9 cellular contexts compared by ENCODE assay signal in genomic region chr20:6053776-6054688, GRCh38. TPM values are rescaled to one million over a fixed set of nuclear protein-coding genes. Genes with fewer than 3 reads are reported as not detected.
DNase-seq lines count a peak whose midpoint lies in the region; ATAC-seq, FAIRE-seq and TF ChIP-seq lines count a peak whose summit lies in the region.
"Had no signal": no experiment of that assay in that cellular context is flagged by ENCODE, and none has a peak within 500 bp of the region (broad histone marks: within the 10 kb centered on the region; RNA-seq: fewer than 3 reads in every experiment).

Gene LRRN4 (minus strand): TSS chr20:6054060. CDS start chr20:6052799, 1,261 bp downstream.

- ATAC-seq in K562: no peak; the same call in 2 of the 3 replicates
- ATAC-seq in naive thymus-derived CD8-positive, alpha-beta T cell: no peak
- no peak for ATAC-seq in T-helper 17 cell

- H3K4me2 ChIP-seq in K562 (ENCODE audit: insufficient read depth, low read length): no peak within 1 kb of the TSS

- no peaks in the 10 kb centered on the region for H3K9me1 ChIP-seq in K562 (ENCODE audit: control insufficient read depth, insufficient read depth, low read length)

- H3K27ac Mint-ChIP-seq in naive thymus-derived CD8-positive, alpha-beta T cell: no peak within 1 kb of the TSS
- H3K27ac Mint-ChIP-seq in T-helper 17 cell: no peak within 1 kb of the TSS

- H3K4me1 ChIP-seq in ES-I3 (ENCODE audit: insufficient read depth, low read length) (peaks cover 6% of the 10 kb centered on the region; the same call in 1 of the 2 replicates), K562 (replicated peaks in 1 of 2; ENCODE audit: control insufficient read depth in 2 of 2, insufficient read depth in 2 of 2, low read length in 2 of 2) (peaks cover 7 to 12% of the 10 kb centered on the region in 2 experiments)

- H3K9me3 ChIP-seq in ES-I3 (ENCODE audit: control insufficient read depth, insufficient read depth, low read length) (no peaks in the 10 kb centered on the region), K562 (replicated peaks; ENCODE audit: control insufficient read depth, insufficient read depth, low read depth, low read length) (no peaks in the 10 kb centered on the region), T-helper 17 cell (ENCODE audit: control insufficient read depth, low read length, poor library complexity, severe bottlenecking) (no peaks in the 10 kb centered on the region)

- POLR2A ChIA-PET in K562 (lab: Yijun Ruan, JAX): no interaction called here
- POLR2A ChIA-PET in naive thymus-derived CD8-positive, alpha-beta T cell (lab: Charles Lee): no interaction called here

- H3K36me3 ChIP-seq in ES-I3 (ENCODE audit: insufficient read depth, low read length) (no peaks in the 10 kb centered on the region), K562 (ENCODE audit: control insufficient read depth, insufficient read depth, low read length) (no peaks in the 10 kb centered on the region)

- H4K20me1 ChIP-seq in K562 (replicated peaks; ENCODE audit: control insufficient read depth, insufficient read depth, low read length): no peaks in the 10 kb centered on the region

- TF ChIP-seq POLR2A in K562 (conservative IDR thresholded peaks at IDR 0.05): no peak

- H3K27me3 ChIP-seq in K562 (ENCODE audit: control insufficient read depth in 2 of 2, insufficient read depth in 2 of 2, low read length in 2 of 2): no peaks in the 10 kb centered on the region

- H3K9me3 Mint-ChIP-seq in naive thymus-derived CD8-positive, alpha-beta T cell: no peaks in the 10 kb centered on the region

- H3K4me3 Mint-ChIP-seq in naive thymus-derived CD8-positive, alpha-beta T cell: peak within 1 kb of the TSS in 6 of 10 donors; percentile 33 to 70 (median 58)
- no peak within 1 kb of the TSS for H3K4me3 Mint-ChIP-seq in T-helper 17 cell

- no peak within 1 kb of the TSS for H3K4me3 ChIP-seq in K562

- BruUV-seq in K562 (replicated peaks; lab: Mats Ljungman, UMichigan): no TSS peak

- in situ Hi-C loops in K562 (cut with MboI): no loop called here

- peak within 1 kb of the TSS; percentile 45; the same call in 1 of the 2 replicates for H2AFZ ChIP-seq in K562 (ENCODE audit: low read depth, low read length)

- 56% methylated on average over 11 of the region's 13 CpGs for WGBS in K562 (ENCODE audit: insufficient coverage, low coverage, missing lambda C conversion rate)

- TF ChIP-seq RAD21 in K562 (CRISPR knock-in tag; conservative IDR thresholded peaks at IDR 0.05 in 1 of 2, IDR thresholded peaks at IDR 0.05 in 1 of 2): no peak

- H3K9ac ChIP-seq in ES-I3 (ENCODE audit: low read depth, low read length): peak within 1 kb of the TSS; percentile 60; the same call in 1 of the 2 replicates
- H3K9ac ChIP-seq in K562 (ENCODE audit: insufficient read depth in 1 of 2, low read depth in 2 of 2, low read length in 2 of 2): no peak within 1 kb of the TSS

- CTCF ChIA-PET in K562 (lab: Yijun Ruan, JAX; ENCODE audit: low intra/inter-chr PET ratio): no interaction called here

- no peak for FAIRE-seq in K562 (lab: Jason Lieb, UNC)

- H3K4me1 Mint-ChIP-seq in naive thymus-derived CD8-positive, alpha-beta T cell: peaks cover 3 to 17% (median 9%) of the 10 kb centered on the region in 4 donors
- H3K4me1 Mint-ChIP-seq in T-helper 17 cell: peaks cover 3% of the 10 kb centered on the region

- intact Hi-C loops in K562 (cut with micrococcal nuclease): no loop called here

- no peaks in the 10 kb centered on the region for H3K79me2 ChIP-seq in K562 (ENCODE audit: control insufficient read depth, insufficient read depth, low read length)

- peaks cover 13 to 67% (median 37%) of the 10 kb centered on the region in 5 donors for H3K27me3 Mint-ChIP-seq in naive thymus-derived CD8-positive, alpha-beta T cell
- peaks cover 68% of the 10 kb centered on the region for H3K27me3 Mint-ChIP-seq in T-helper 17 cell

- no peak within 1 kb of the TSS for H3K27ac ChIP-seq in K562 (ENCODE audit: extremely low read depth, low read depth, low read length)

- TF ChIP-seq CTCF in K562 (IDR thresholded peaks at IDR 0.05 in 2 of 3, conservative IDR thresholded peaks at IDR 0.05 in 1 of 3; ENCODE audit: insufficient read depth in 2 of 3, low read depth in 1 of 3, low read length in 3 of 3): no peak

- peaks cover 0 to 3% (median 0%) of the 10 kb centered on the region in 3 donors for H3K36me3 Mint-ChIP-seq in naive thymus-derived CD8-positive, alpha-beta T cell
- no peaks in the 10 kb centered on the region for H3K36me3 Mint-ChIP-seq in T-helper 17 cell (ENCODE audit: low read depth)

- TF ChIP-seq EP300 in K562 (IDR thresholded peaks at IDR 0.05; ENCODE audit: low read length): no peak

- DNase-seq in NCI-H146 treated with DMSO at 0.1 percent for 48 hours (lab: John Stamatoyannopoulos, UW; ENCODE audit: unreplicated experiment): peak; percentile 75
- no peak for DNase-seq in K562 (ENCODE audit: extremely low read depth in 1 of 4, low spot score in 3 of 4)
- DNase-seq in naive thymus-derived CD8-positive, alpha-beta T cell: no peak
- DNase-seq in T-helper 17 cell: no peak
- DNase-seq in activated CD8-positive, alpha-beta memory T cell treated with anti-CD3 and anti-CD28 coated beads, Interleukin-2, amount 50 U/mL, for 4 hours: no peak
- DNase-seq in activated CD4-positive, alpha-beta T cell treated with anti-CD3 and anti-CD28 coated beads, Interleukin-2, amount 50 U/mL, for 1 hour: no peak
- no peak for DNase-seq in epidermal melanocyte (ENCODE audit: insufficient read length, low spot score)
- DNase-seq: NCI-H2227 treated with DMSO at 0.1 percent for 48 hours had no signal

TF ChIP-seq in K562, 482 proteins besides CTCF, POLR2A, EP300 and RAD21:
- TF ChIP-seq CHD2 (IDR thresholded peaks at IDR 0.05; ENCODE audit: low read depth, low read length) (no peak), HLTF (IDR thresholded peaks at IDR 0.05) (no peak), U2AF1 (optimal IDR thresholded peaks at IDR 0.05; ENCODE audit: low read depth, low read length) (no peak), ZNF197 (CRISPR knock-in tag; IDR thresholded peaks at IDR 0.05; ENCODE audit: low read depth) (no peak), HMG20B (CRISPR knock-in tag; IDR thresholded peaks at IDR 0.05) (no peak), EGR1 (conservative IDR thresholded peaks at IDR 0.05) (no peak), ZNF444 (CRISPR knock-in tag; IDR thresholded peaks at IDR 0.05) (no peak), ZNF41 (CRISPR knock-in tag; conservative IDR thresholded peaks at IDR 0.05) (no peak)

RNA-seq across cellular contexts. Expression of gene LRRN4, which starts in this region (rescaled TPM):
- not detected in 2 replicates for total RNA-seq in K562 (2011; cell fraction: chromatin; rRNA removed; ENCODE audit: low replicate concordance)
- total RNA-seq in K562 (2011; cell fraction: nucleolus; rRNA removed): not detected in 2 replicates
- not detected in 2 replicates for total RNA-seq in K562 (2011; cell fraction: nucleoplasm; rRNA removed)
- not detected in 2 replicates for total RNA-seq in K562 (2014; rRNA removed)
- total RNA-seq in K562 (2014; rRNA removed; fragmentation: Illumina TruSeq; extraction: Trizol): not detected in 2 replicates
- total RNA-seq in K562 (2015; rRNA removed; fragmentation: Illumina TruSeq; extraction: Trizol): not detected in 2 replicates
- total RNA-seq in K562 (2021): not detected in 2 replicates
- polyA plus RNA-seq in K562 (2011; rRNA removed): not detected in 2 replicates
- polyA plus RNA-seq in K562 (2011; cell fraction: cytosol; rRNA removed): not detected in 2 replicates
- polyA plus RNA-seq in K562 (2011; cell fraction: nucleus; rRNA removed): not detected in 2 replicates
- 0.04 TPM in 1 of 2 replicates, not detected in the other for polyA plus RNA-seq in K562 (2012)
- polyA plus RNA-seq in K562 (2014; fragmentation: Illumina TruSeq; extraction: Trizol): not detected in 2 replicates
- polyA plus RNA-seq in K562 (2014; fragmentation: Nextera tagmentation; extraction: Ambion mirVana): not detected
- not detected in 2 replicates for polyA plus RNA-seq in K562 (2014; rRNA removed)
- polyA minus RNA-seq in K562 (2011; rRNA and poly(A)+ RNA removed): not detected in 2 replicates
- polyA minus RNA-seq in K562 (2011; cell fraction: cytosol; rRNA and poly(A)+ RNA removed): not detected in 2 replicates
- not detected in 2 replicates for polyA minus RNA-seq in K562 (2011; cell fraction: nucleus; rRNA and poly(A)+ RNA removed)
- not detected for total RNA-seq in naive thymus-derived CD8-positive, alpha-beta T cell
- not detected for polyA plus RNA-seq in naive thymus-derived CD8-positive, alpha-beta T cell
- not detected for total RNA-seq in T-helper 17 cell
